In the genomic region with DNA sequence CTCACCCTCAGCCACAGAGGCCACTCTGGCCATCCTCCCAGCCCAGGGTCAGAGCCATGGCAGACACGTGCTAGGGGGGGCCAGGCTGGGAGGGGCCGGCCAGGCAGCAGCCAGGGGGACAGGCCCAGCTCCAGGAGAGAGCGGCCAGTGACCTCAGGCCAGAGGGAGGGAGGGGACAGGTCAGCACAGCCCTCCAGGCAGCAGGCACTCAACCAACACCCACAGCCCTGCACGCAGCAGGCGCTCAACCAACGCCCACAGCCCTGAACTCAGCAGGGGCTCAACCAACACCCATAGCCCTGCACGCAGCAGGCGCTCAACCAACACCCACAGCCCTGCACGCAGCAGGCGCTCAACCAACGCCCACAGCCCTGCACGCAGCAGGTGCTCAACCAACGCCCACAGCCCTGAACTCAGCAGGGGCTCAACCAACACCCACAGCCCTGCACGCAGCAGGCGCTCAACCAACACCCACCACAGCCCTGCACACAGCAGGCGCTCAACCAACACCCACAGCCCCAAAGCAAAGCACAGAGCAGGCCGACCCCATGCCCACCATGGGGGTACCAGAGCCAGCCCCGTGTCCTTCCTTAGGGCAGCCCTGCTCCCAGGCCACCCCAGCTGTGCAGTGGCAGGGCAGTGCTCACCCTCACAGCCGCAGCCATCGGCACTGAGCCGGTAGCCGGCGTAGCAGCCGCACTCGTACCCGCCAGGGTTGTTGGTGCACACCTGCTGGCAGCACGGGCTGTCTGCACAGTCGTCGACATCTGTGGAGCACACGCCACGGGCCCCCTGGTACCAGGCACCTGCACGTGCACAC, we compare ENCODE assay signal across 20 cellular contexts. TPM values are rescaled to one million over a fixed set of nuclear protein-coding genes. Genes with fewer than 3 reads are reported as not detected.
DNase-seq lines count a peak whose midpoint lies in the region; TF ChIP-seq lines count a peak whose summit lies in the region.
"Had no signal": no experiment of that assay in that cellular context is flagged by ENCODE, and none has a peak within 500 bp of the region (broad histone marks: within the 10 kb centered on the region; RNA-seq: fewer than 3 reads in every experiment).

No MANE protein-coding gene starts in this region.

- TF ChIP-seq POLR2A in vagina (IDR thresholded peaks at IDR 0.05) (no peak), esophagus squamous epithelium (IDR thresholded peaks at IDR 0.05) (no peak)

- H3K27ac ChIP-seq in vagina, result no peak overlapping the region
- no peak overlapping the region for H3K27ac ChIP-seq in esophagus squamous epithelium
- H3K27ac ChIP-seq: 22Rv1 had no signal

- H3K36me3 ChIP-seq in vagina, result peaks cover 0 to 5% of the 10 kb centered on the region in 2 donors
- peaks cover 0 to 81% (median 0%) of the 10 kb centered on the region in 3 donors for H3K36me3 ChIP-seq in esophagus squamous epithelium

- TF ChIP-seq CTCF in fibroblast of the aortic adventitia (IDR thresholded peaks at IDR 0.05; ENCODE audit: insufficient read depth, low read length) (no peak), vagina (IDR thresholded peaks at IDR 0.05) (no peak), esophagus squamous epithelium (IDR thresholded peaks at IDR 0.05) (no peak)

- H3K9me3 ChIP-seq in vagina (no peaks in the 10 kb centered on the region), esophagus squamous epithelium (no peaks in the 10 kb centered on the region)

- H3K27me3 ChIP-seq in vagina (no peaks in the 10 kb centered on the region), esophagus squamous epithelium (no peaks in the 10 kb centered on the region)

- DNase-seq in NCI-H345 (lab: John Stamatoyannopoulos, UW), result peak; percentile 66
- no peak for DNase-seq in NCI-H345 treated with DMSO at 0.1 percent for 48 hours (lab: John Stamatoyannopoulos, UW; ENCODE audit: unreplicated experiment)
- DNase-seq in NCI-H146 treated with DMSO at 0.1 percent for 48 hours (lab: John Stamatoyannopoulos, UW; ENCODE audit: unreplicated experiment), result peak; percentile 6
- peak; percentile 27 for DNase-seq in fibroblast of the aortic adventitia (ENCODE audit: low read depth)
- no peak for DNase-seq in GDM1 (lab: John Stamatoyannopoulos, UW)
- DNase-seq in NCI-H1436 (lab: John Stamatoyannopoulos, UW), result no peak
- no peak for DNase-seq in vagina (ENCODE audit: extremely low spot score in 2 of 2)
- DNase-seq in esophagus squamous epithelium (lab: John Stamatoyannopoulos, UW), result no peak
- DNase-seq: CD4-positive, alpha-beta memory T cell; DMS79; H9; NCI-H1092; NCI-H1694; NCI-H2081 treated with DMSO at 0.1 percent for 48 hours; NCI-H510A treated with DMSO at 0.1 percent for 48 hours; NCI-H774 had no signal

- WGBS in esophagus squamous epithelium, 2 donors, result 79% methylated on average over 5 of the region's 32 CpGs; no CpG with 5 or more reads in 1 of the 2 donors

- intact Hi-C loops in vagina (cut with DNase I) (no loop called here), esophagus squamous epithelium (cut with DNase I) (no loop called here)

- H3K4me1 ChIP-seq in vagina (peaks cover 5% of the 10 kb centered on the region), esophagus squamous epithelium (peaks cover 0 to 6% (median 0%) of the 10 kb centered on the region in 3 donors)

- no peak overlapping the region for H3K4me3 ChIP-seq in fibroblast of the aortic adventitia (ENCODE audit: low read depth, low read length)
- no peak overlapping the region for H3K4me3 ChIP-seq in vagina
- no peak overlapping the region for H3K4me3 ChIP-seq in esophagus squamous epithelium

RNA-seq across cellular contexts. Expression of a gene that starts 55.9 kb away (rescaled TPM):
- total RNA-seq in fibroblast of the aortic adventitia (ENCODE audit: low replicate concordance) (0.18 TPM in 1 of 2 replicates, not detected in the other), vagina (6.4 TPM), esophagus squamous epithelium (10 to 100 TPM in 3 of 4 donors, 1 to 10 TPM in 1; 8.4 to 24.6 (median 22.4) TPM)
- total RNA-seq: OCI-LY7; RPMI7951; T-helper 1 cell treated with Interleukin-12 subunit alpha and Interleukin-12 subunit beta and Interleukin-4 antibody, amounts not matched to agents 30 ng/mL and 1 ng/mL, for 36 hours had no signal

Comparison
In these comparisons a context has a peak if more than half of its experiments do, and no peak if none do; other contexts are left out.
1. DNase-seq: peak in NCI-H345 (single experiment), NCI-H146 treated with DMSO at 0.1 percent for 48 hours (single experiment) and fibroblast of the aortic adventitia (single experiment); none in NCI-H345 treated with DMSO at 0.1 percent for 48 hours (single experiment), GDM1 (single experiment), NCI-H1436 (single experiment), vagina (0 of 2) and esophagus squamous epithelium (single experiment).